Comparison of ENCODE assay signal across 1 cellular context in the genomic region with DNA sequence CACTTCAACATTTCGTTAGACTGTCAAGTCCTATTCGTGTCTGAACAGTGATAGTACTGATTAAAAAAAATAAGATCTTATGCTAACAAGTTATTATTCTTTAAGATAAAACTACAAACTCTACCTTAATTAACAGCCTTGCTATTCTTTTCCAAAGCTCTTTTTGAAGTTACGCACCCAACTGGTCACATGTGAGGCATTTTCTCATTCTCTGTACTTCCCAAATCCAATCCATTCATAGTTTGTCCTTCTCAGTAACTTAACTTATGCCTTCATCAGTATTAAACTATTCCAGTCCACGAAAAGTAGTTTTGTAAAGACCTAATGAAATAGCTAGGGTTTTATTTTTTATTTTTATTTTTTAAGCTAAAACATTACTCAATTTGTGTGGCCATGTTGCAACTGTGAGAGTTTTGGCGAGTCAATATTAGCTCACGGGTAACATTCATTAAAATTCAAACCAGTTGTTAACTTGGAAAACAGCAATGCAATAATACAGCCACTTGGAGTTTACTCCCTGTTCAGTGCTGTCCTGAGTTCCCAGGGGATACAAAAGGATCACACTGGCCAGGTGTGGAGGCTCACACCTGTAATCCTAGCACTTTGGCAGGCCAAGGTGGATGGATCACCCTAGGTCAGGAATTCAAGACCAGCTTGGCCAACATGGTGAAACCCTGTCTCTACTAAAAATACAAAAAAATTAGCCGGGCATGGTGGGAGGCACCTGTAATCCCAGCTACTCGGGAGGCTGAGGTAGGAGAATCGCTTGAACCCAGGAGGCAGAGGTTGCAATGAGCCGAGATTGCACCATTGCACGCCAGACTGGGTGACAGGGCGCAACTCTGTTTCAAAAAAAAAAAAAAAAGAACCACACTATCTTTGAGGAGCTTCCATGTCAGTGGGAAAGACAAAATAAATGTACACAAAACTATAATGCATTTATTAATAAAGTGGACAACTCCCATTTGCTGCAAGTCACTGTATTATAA.
TF ChIP-seq lines count a peak whose summit lies in the region.

No MANE protein-coding gene starts in this region.

TF ChIP-seq in GM23338, 12 proteins besides CTCF, POLR2A, EP300 and RAD21 (continued from another document):
- TF ChIP-seq, protein P1, sequence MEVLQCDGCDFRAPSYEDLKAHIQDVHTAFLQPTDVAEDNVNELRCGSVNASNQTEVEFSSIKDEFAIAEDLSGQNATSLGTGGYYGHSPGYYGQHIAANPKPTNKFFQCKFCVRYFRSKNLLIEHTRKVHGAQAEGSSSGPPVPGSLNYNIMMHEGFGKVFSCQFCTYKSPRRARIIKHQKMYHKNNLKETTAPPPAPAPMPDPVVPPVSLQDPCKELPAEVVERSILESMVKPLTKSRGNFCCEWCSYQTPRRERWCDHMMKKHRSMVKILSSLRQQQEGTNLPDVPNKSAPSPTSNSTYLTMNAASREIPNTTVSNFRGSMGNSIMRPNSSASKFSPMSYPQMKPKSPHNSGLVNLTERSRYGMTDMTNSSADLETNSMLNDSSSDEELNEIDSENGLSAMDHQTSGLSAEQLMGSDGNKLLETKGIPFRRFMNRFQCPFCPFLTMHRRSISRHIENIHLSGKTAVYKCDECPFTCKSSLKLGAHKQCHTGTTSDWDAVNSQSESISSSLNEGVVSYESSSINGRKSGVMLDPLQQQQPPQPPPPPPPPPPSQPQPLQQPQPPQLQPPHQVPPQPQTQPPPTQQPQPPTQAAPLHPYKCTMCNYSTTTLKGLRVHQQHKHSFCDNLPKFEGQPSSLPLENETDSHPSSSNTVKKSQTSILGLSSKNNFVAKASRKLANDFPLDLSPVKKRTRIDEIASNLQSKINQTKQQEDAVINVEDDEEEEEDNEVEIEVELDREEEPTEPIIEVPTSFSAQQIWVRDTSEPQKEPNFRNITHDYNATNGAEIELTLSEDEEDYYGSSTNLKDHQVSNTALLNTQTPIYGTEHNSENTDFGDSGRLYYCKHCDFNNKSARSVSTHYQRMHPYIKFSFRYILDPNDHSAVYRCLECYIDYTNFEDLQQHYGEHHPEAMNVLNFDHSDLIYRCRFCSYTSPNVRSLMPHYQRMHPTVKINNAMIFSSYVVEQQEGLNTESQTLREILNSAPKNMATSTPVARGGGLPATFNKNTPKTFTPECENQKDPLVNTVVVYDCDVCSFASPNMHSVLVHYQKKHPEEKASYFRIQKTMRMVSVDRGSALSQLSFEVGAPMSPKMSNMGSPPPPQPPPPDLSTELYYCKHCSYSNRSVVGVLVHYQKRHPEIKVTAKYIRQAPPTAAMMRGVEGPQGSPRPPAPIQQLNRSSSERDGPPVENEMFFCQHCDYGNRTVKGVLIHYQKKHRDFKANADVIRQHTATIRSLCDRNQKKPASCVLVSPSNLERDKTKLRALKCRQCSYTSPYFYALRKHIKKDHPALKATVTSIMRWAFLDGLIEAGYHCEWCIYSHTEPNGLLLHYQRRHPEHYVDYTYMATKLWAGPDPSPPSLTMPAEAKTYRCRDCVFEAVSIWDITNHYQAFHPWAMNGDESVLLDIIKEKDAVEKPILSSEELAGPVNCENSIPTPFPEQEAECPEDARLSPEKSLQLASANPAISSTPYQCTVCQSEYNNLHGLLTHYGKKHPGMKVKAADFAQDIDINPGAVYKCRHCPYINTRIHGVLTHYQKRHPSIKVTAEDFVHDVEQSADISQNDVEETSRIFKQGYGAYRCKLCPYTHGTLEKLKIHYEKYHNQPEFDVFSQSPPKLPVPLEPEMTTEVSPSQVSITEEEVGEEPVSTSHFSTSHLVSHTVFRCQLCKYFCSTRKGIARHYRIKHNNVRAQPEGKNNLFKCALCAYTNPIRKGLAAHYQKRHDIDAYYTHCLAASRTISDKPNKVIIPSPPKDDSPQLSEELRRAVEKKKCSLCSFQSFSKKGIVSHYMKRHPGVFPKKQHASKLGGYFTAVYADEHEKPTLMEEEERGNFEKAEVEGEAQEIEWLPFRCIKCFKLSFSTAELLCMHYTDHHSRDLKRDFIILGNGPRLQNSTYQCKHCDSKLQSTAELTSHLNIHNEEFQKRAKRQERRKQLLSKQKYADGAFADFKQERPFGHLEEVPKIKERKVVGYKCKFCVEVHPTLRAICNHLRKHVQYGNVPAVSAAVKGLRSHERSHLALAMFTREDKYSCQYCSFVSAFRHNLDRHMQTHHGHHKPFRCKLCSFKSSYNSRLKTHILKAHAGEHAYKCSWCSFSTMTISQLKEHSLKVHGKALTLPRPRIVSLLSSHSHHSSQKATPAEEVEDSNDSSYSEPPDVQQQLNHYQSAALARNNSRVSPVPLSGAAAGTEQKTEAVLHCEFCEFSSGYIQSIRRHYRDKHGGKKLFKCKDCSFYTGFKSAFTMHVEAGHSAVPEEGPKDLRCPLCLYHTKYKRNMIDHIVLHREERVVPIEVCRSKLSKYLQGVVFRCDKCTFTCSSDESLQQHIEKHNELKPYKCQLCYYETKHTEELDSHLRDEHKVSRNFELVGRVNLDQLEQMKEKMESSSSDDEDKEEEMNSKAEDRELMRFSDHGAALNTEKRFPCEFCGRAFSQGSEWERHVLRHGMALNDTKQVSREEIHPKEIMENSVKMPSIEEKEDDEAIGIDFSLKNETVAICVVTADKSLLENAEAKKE (CRISPR knock-in tag; IDR thresholded peaks at IDR 0.05) = no peak
- TF ChIP-seq STAT1 (IDR thresholded peaks at IDR 0.05; ENCODE audit: unreplicated experiment) (no peak), NANOG (IDR thresholded peaks at IDR 0.05; ENCODE audit: borderline replicate concordance) (no peak), POLR2AphosphoS5 (IDR thresholded peaks at IDR 0.05; ENCODE audit: low read depth) (no peak), ZNF114 (CRISPR knock-in tag; IDR thresholded peaks at IDR 0.05) (no peak), EZH2phosphoT487 (IDR thresholded peaks at IDR 0.05; ENCODE audit: unreplicated experiment) (no peak), REST (IDR thresholded peaks at IDR 0.05; ENCODE audit: unreplicated experiment) (no peak), ZNF331 (CRISPR knock-in tag; IDR thresholded peaks at IDR 0.05; ENCODE audit: low read depth) (no peak)
